In the genomic region with DNA sequence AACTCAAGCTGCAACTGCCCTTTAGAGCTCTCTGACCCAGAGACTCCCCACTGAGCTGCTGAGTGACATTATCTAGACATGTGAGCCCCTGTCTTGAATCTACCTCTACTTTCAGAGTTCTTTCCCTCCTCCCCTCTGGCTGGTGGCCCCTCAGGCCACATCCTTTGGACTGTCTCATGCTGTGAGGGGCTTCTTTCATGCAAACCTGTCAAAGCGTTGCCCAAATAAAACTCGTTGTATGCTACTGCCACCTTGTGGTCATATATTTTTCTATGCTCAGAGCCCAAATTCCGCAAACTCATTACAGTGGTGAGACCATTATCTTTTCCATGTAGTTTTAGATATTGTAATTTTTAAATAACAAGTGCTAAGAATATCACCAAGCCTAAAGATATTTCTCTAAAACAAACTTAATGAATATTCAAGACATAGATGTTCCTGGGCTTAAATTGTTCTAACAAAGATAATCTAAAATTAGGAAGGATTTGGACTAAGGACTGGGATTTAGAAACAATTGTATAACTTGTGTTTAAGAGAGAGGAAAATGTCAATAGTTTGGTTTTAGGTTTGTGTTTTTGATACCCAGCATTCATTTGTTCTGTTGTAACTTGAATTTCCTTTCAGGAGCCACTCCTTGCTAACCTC, we compare ENCODE assay signal across 8 cellular contexts.
A peak's percentile ranks its signal among the peaks of the same experiment; 100 is the strongest.
DNase-seq lines count a peak whose midpoint lies in the region; ATAC-seq and TF ChIP-seq lines count a peak whose summit lies in the region.

No MANE protein-coding gene starts in this region.

- H3K27me3 Mint-ChIP-seq in activated CD8-positive, alpha-beta T cell treated with anti-CD3 and anti-CD28 coated beads for 36 hours, result peaks cover 9% of the 10 kb centered on the region

- ATAC-seq in activated CD8-positive, alpha-beta T cell treated with anti-CD3 and anti-CD28 coated beads for 36 hours, result no peak
- ATAC-seq in GM18909 (IDR thresholded peaks at IDR 0.05; ENCODE audit: poor library complexity, unreplicated experiment), result no peak
- ATAC-seq in GM18873 (IDR thresholded peaks at IDR 0.05; ENCODE audit: low FRiP score, unreplicated experiment), result no peak
- ATAC-seq in GM18519 (IDR thresholded peaks at IDR 0.05; ENCODE audit: low FRiP score, unreplicated experiment), result no peak

- H3K4me3 Mint-ChIP-seq in activated CD8-positive, alpha-beta T cell treated with anti-CD3 and anti-CD28 coated beads for 36 hours, result no peak overlapping the region

- DNase-seq in NOMO-1 (lab: John Stamatoyannopoulos, UW; ENCODE audit: unreplicated experiment in 2 of 2), result peak; percentile 17 to 31
- no peak for DNase-seq in NOMO-1 treated with dmso at 0.1 percent for 144 hours (lab: John Stamatoyannopoulos, UW; ENCODE audit: unreplicated experiment)
- DNase-seq in NCI-H1092 (lab: John Stamatoyannopoulos, UW), result peak; percentile 6
- DNase-seq in activated CD8-positive, alpha-beta T cell treated with anti-CD3 and anti-CD28 coated beads for 36 hours, result peak; percentile 6
- DNase-seq in kidney glomerular epithelial cell (lab: John Stamatoyannopoulos, UW), result peak; percentile 3

- POLR2A ChIA-PET in activated CD8-positive, alpha-beta T cell treated with anti-CD3 and anti-CD28 coated beads for 36 hours (lab: Charles Lee), result no interaction called here

- H3K9me3 Mint-ChIP-seq in activated CD8-positive, alpha-beta T cell treated with anti-CD3 and anti-CD28 coated beads for 36 hours, result no peaks in the 10 kb centered on the region

- no peak overlapping the region for H3K27ac Mint-ChIP-seq in activated CD8-positive, alpha-beta T cell treated with anti-CD3 and anti-CD28 coated beads for 36 hours

- H3K4me1 Mint-ChIP-seq in activated CD8-positive, alpha-beta T cell treated with anti-CD3 and anti-CD28 coated beads for 36 hours (ENCODE audit: low read depth), result no peaks in the 10 kb centered on the region

- peak; percentile 71 for TF ChIP-seq CTCF in activated CD8-positive, alpha-beta T cell treated with anti-CD3 and anti-CD28 coated beads for 36 hours (IDR thresholded peaks at IDR 0.05)

- intact Hi-C loops in activated CD8-positive, alpha-beta T cell treated with anti-CD3 and anti-CD28 coated beads for 36 hours (cut with micrococcal nuclease), result loop anchor here (2.0 to 5.0 kb wide), 2 partner anchors 71 to 220 kb away; no protein-coding TSS in a partner anchor

- H3K36me3 Mint-ChIP-seq in activated CD8-positive, alpha-beta T cell treated with anti-CD3 and anti-CD28 coated beads for 36 hours (ENCODE audit: low read depth), result no peaks in the 10 kb centered on the region

- CTCF ChIA-PET in activated CD8-positive, alpha-beta T cell treated with anti-CD3 and anti-CD28 coated beads for 36 hours (lab: Charles Lee), result interaction anchor here (0.6 to 2.3 kb wide), 12 partner anchors 10 to 223 kb away, joined by 3 to 26 read pairs (median 6); no protein-coding TSS in a partner anchor
